Comparison of ENCODE assay signal across 8 cellular contexts in genomic region chr20:8454137-8454712, GRCh38.
DNase-seq lines count a peak whose midpoint lies in the region; ATAC-seq, FAIRE-seq and TF ChIP-seq lines count a peak whose summit lies in the region.

No MANE protein-coding gene starts in this region.

- POLR2A ChIA-PET in Panc1 (lab: Charles Lee): no interaction called here

- H3K4me1 ChIP-seq in cardiac muscle cell (ENCODE audit: low read depth) (no peaks in the 10 kb centered on the region), Panc1 (ENCODE audit: control insufficient read depth, insufficient read depth, low read length) (no peaks in the 10 kb centered on the region), esophagus muscularis mucosa (peaks cover 0 to 27% (median 24%) of the 10 kb centered on the region in 4 donors), suprapubic skin (no peaks in the 10 kb centered on the region)

- 41% methylated on average over 6 of the region's 6 CpGs for WGBS in esophagus muscularis mucosa
- 46% methylated on average over 6 of the region's 6 CpGs for WGBS in suprapubic skin

- no peak for TF ChIP-seq POLR2A in esophagus muscularis mucosa (IDR thresholded peaks at IDR 0.05; ENCODE audit: low read depth)
- no peak for TF ChIP-seq POLR2A in suprapubic skin (IDR thresholded peaks at IDR 0.05)

- TF ChIP-seq CTCF in cardiac muscle cell (IDR thresholded peaks at IDR 0.05; ENCODE audit: low read depth, low read length) (peak; percentile 70), Panc1 (IDR thresholded peaks at IDR 0.05) (0 out of 2 replicates have a peak, but pooled peaks have one; percentile 5), esophagus muscularis mucosa (IDR thresholded peaks at IDR 0.05) (peak in 2 of 3 experiments; percentile 31 to 35), suprapubic skin (IDR thresholded peaks at IDR 0.05) (no peak)

- no peak for ATAC-seq in Right ventricle myocardium inferior
- ATAC-seq in HG02798 (IDR thresholded peaks at IDR 0.05; ENCODE audit: poor library complexity, unreplicated experiment): peak; percentile 77
- ATAC-seq in Panc1: no peak

- BruUV-seq in Panc1 (replicated peaks; lab: Mats Ljungman, UMichigan): no TSS peak

- FAIRE-seq in frontal cortex (lab: Jason Lieb, UNC): no peak

- in situ Hi-C loops in Panc1 (cut with HindIII; ENCODE audit: low pct_unique_long_range_greater_than_20kb, low sequenced_read_pairs): no loop called here

- H3K27ac ChIP-seq in cardiac muscle cell: no peak overlapping the region
- no peak overlapping the region for H3K27ac ChIP-seq in Panc1 (ENCODE audit: low read length)
- H3K27ac ChIP-seq in esophagus muscularis mucosa (replicated peaks in 1 of 4): no peak overlapping the region
- no peak overlapping the region for H3K27ac ChIP-seq in suprapubic skin

- no peaks in the 10 kb centered on the region for H3K36me3 ChIP-seq in cardiac muscle cell
- no peaks in the 10 kb centered on the region for H3K36me3 ChIP-seq in Panc1 (ENCODE audit: control insufficient read depth, insufficient read depth, low read length)
- no peaks in the 10 kb centered on the region for H3K36me3 ChIP-seq in esophagus muscularis mucosa
- H3K36me3 ChIP-seq in suprapubic skin: no peaks in the 10 kb centered on the region

- DNase-seq in cardiac muscle cell (ENCODE audit: low read depth in 1 of 2, low spot score in 1 of 2) (peak; percentile 8 to 93), Right ventricle myocardium inferior (ENCODE audit: missing footprints) (no peak), Panc1 (ENCODE audit: low read depth, low spot score) (no peak), esophagus muscularis mucosa (ENCODE audit: extremely low spot score) (no peak), frontal cortex (ENCODE audit: low spot score in 2 of 2) (no peak), suprapubic skin (ENCODE audit: low spot score in 2 of 2) (no peak)
- peak; percentile 28 for DNase-seq in stimulated activated CD4-positive, alpha-beta T cell treated with anti-CD3 and anti-CD28 coated beads, Interleukin-1b, Interleukin-23, amount 100 ng/mL, for 48 hours

- H3K27me3 ChIP-seq in cardiac muscle cell (no peaks in the 10 kb centered on the region), Panc1 (ENCODE audit: control insufficient read depth, insufficient read depth, low read length) (no peaks in the 10 kb centered on the region), esophagus muscularis mucosa (no peaks in the 10 kb centered on the region), suprapubic skin (no peaks in the 10 kb centered on the region)

- H3K4me3 ChIP-seq in cardiac muscle cell (no peak overlapping the region), Panc1 (ENCODE audit: low read depth in 2 of 2, low read length in 2 of 2) (no peak overlapping the region), esophagus muscularis mucosa (no peak overlapping the region), suprapubic skin (no peak overlapping the region)

- no peak for TF ChIP-seq EP300 in esophagus muscularis mucosa (IDR thresholded peaks at IDR 0.05)
- TF ChIP-seq EP300 in suprapubic skin (IDR thresholded peaks at IDR 0.05): no peak

- no peaks in the 10 kb centered on the region for H3K9me3 ChIP-seq in cardiac muscle cell (ENCODE audit: low read depth)
- H3K9me3 ChIP-seq in Panc1 (ENCODE audit: control insufficient read depth, insufficient read depth, low read depth, low read length): no peaks in the 10 kb centered on the region
- no peaks in the 10 kb centered on the region for H3K9me3 ChIP-seq in esophagus muscularis mucosa
- H3K9me3 ChIP-seq in suprapubic skin: no peaks in the 10 kb centered on the region

- intact Hi-C loops in Right ventricle myocardium inferior (cut with DNase I) (no loop called here), Panc1 (cut with micrococcal nuclease; ENCODE audit: unreplicated experiment) (no loop called here), esophagus muscularis mucosa (cut with DNase I) (no loop called here)

- CTCF ChIA-PET in Panc1 (lab: Charles Lee): no interaction called here

Comparison
In these comparisons a context has a peak if more than half of its experiments do, and no peak if none do; other contexts are left out.
1. DNase-seq: peak in cardiac muscle cell (2 of 2) and stimulated activated CD4-positive, alpha-beta T cell treated with anti-CD3 and anti-CD28 coated beads, Interleukin-1b, Interleukin-23, amount 100 ng/mL, for 48 hours (single experiment); none in Right ventricle myocardium inferior (single experiment), Panc1 (single experiment), esophagus muscularis mucosa (single experiment), frontal cortex (0 of 2) and suprapubic skin (0 of 2).
2. CTCF ChIP-seq: peak in cardiac muscle cell (single experiment), Panc1 (single experiment) and esophagus muscularis mucosa (2 of 3); none in suprapubic skin (0 of 2).